8 cellular contexts compared by ENCODE assay signal in the genomic region with DNA sequence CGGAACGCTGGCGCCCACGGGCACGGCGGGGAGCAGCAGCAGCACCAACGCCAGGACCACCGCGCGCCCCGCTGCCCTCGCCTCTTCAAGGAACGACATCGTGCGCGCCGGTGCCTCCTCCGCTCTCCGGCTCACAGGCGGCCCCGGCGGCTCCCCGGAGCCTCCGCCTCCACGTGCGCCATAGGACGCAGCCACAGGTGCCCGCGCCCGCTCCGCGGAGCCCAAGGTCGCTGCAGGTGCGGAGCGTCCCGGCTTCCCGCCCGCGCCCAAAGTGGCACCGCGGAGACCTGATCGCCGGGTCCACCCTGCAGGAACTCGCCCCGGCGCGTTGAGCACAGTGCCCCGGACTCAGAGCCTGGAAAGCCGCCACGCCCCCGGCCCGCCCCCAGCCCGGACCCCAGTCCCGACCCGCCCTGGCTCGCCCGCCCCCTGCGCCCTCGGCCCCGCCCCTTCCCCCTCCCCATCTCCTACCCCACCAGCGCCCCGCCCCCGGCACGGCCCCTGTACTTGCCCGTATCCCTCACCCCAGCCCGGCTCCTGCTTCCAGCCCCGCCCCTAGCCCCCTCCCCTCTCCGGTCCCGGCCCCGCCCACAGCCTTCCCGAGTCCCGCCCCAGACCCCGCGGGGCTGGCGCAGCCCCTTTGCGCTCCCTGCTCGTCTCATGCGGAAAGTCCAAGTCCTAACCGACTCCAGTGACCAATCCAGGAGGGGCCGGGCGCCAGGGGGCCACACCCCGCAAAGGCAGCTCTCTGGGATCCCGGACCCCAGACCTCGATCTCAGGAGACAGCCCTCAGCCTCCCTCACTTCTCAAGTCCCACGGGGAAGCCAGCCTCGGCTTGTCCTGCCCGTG. TPM values are rescaled to one million over a fixed set of nuclear protein-coding genes. Genes with fewer than 3 reads are reported as not detected.
A peak's percentile ranks its signal among the peaks of the same experiment; 100 is the strongest.
DNase-seq lines count a peak whose midpoint lies in the region; ATAC-seq and TF ChIP-seq lines count a peak whose summit lies in the region.

A gene with protein sequence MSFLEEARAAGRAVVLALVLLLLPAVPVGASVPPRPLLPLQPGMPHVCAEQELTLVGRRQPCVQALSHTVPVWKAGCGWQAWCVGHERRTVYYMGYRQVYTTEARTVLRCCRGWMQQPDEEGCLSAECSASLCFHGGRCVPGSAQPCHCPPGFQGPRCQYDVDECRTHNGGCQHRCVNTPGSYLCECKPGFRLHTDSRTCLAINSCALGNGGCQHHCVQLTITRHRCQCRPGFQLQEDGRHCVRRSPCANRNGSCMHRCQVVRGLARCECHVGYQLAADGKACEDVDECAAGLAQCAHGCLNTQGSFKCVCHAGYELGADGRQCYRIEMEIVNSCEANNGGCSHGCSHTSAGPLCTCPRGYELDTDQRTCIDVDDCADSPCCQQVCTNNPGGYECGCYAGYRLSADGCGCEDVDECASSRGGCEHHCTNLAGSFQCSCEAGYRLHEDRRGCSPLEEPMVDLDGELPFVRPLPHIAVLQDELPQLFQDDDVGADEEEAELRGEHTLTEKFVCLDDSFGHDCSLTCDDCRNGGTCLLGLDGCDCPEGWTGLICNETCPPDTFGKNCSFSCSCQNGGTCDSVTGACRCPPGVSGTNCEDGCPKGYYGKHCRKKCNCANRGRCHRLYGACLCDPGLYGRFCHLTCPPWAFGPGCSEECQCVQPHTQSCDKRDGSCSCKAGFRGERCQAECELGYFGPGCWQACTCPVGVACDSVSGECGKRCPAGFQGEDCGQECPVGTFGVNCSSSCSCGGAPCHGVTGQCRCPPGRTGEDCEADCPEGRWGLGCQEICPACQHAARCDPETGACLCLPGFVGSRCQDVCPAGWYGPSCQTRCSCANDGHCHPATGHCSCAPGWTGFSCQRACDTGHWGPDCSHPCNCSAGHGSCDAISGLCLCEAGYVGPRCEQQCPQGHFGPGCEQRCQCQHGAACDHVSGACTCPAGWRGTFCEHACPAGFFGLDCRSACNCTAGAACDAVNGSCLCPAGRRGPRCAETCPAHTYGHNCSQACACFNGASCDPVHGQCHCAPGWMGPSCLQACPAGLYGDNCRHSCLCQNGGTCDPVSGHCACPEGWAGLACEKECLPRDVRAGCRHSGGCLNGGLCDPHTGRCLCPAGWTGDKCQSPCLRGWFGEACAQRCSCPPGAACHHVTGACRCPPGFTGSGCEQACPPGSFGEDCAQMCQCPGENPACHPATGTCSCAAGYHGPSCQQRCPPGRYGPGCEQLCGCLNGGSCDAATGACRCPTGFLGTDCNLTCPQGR (N-terminal part only) (minus strand): TSS at position 339 of the 850 bp plus-strand sequence. CDS start 240 bp downstream, at position 99.

- H3K36me3 ChIP-seq in H7 (replicated peaks; ENCODE audit: control insufficient read depth, insufficient read depth, low read length) (no peaks in the 10 kb centered on the region; the same call in 1 of the 2 replicates), PC-9 (ENCODE audit: low read depth) (no peaks in the 10 kb centered on the region), skeletal muscle tissue (ENCODE audit: control insufficient read depth in 3 of 3, insufficient read depth in 3 of 3, low read length in 3 of 3) (no peaks in the 10 kb centered on the region)

- intact Hi-C loops in PC-9 (cut with micrococcal nuclease; ENCODE audit: unreplicated experiment) (no loop called here), right cardiac atrium (cut with DNase I) (no loop called here)

- ATAC-seq in right cardiac atrium: peak; percentile 72 to 90
- no peak for ATAC-seq in GM18867 (IDR thresholded peaks at IDR 0.05; ENCODE audit: unreplicated experiment)

- H3K4me2 ChIP-seq in PC-9: peak within 1 kb of the TSS; percentile 100

- POLR2A ChIA-PET in PC-9 (lab: Charles Lee; ENCODE audit: unreplicated experiment): no interaction called here

- H3K9me3 ChIP-seq in PC-9 (ENCODE audit: insufficient read depth, low read depth) (no peaks in the 10 kb centered on the region), right cardiac atrium (ENCODE audit: control insufficient read depth, low read length) (no peaks in the 10 kb centered on the region), skeletal muscle tissue (ENCODE audit: control insufficient read depth in 3 of 3, low read length in 3 of 3) (no peaks in the 10 kb centered on the region)

- H3K4me1 ChIP-seq in PC-9 (replicated peaks; ENCODE audit: insufficient read depth) (peaks cover 56% of the 10 kb centered on the region), right cardiac atrium (ENCODE audit: control insufficient read depth, insufficient read depth, low read length) (no peaks in the 10 kb centered on the region), skeletal muscle tissue (ENCODE audit: control insufficient read depth in 3 of 3, insufficient read depth in 3 of 3, low read length in 3 of 3) (peaks cover 6 to 14% (median 8%) of the 10 kb centered on the region in 3 donors)

- DNase-seq in H7: peak; percentile 100
- DNase-seq in PC-9: peak; percentile 53 to 71
- DNase-seq in activated naive CD4-positive, alpha-beta T cell treated with anti-CD3 and anti-CD28 coated beads, Interleukin-2, amount 50 U/mL, for 16 hours: peak; percentile 69
- DNase-seq in right cardiac atrium: peak; percentile 81 to 92 (median 87)
- DNase-seq in hippocampal formation (lab: John Stamatoyannopoulos, UW): no peak
- DNase-seq in HCEC 1CT: no peak

- no peaks in the 10 kb centered on the region for H3K9me2 ChIP-seq in PC-9 (ENCODE audit: insufficient read depth)

- H3K4me3 ChIP-seq in H7 (ENCODE audit: insufficient read depth, low read depth, low read length) (peak within 1 kb of the TSS; percentile 77), PC-9 (peak within 1 kb of the TSS; percentile 88), right cardiac atrium (ENCODE audit: low read length) (peak within 1 kb of the TSS; percentile 43), skeletal muscle tissue (ENCODE audit: low read length in 3 of 3) (peak within 1 kb of the TSS in 2 of 3 donors; percentile 29 to 36)

- WGBS in right cardiac atrium: 1% methylated on average over 87 of the region's 87 CpGs

- peaks cover 19% of the 10 kb centered on the region for H3K27me3 ChIP-seq in H7 (ENCODE audit: control insufficient read depth, insufficient read depth, low read length)
- no peaks in the 10 kb centered on the region for H3K27me3 ChIP-seq in PC-9 (ENCODE audit: insufficient read depth, low read depth)
- no peaks in the 10 kb centered on the region for H3K27me3 ChIP-seq in right cardiac atrium (ENCODE audit: control insufficient read depth, insufficient read depth)
- peaks cover 26 to 49% (median 46%) of the 10 kb centered on the region in 3 donors for H3K27me3 ChIP-seq in skeletal muscle tissue (ENCODE audit: control insufficient read depth in 3 of 3, insufficient read depth in 3 of 3, low read length in 3 of 3)

- peak within 1 kb of the TSS; percentile 81 for H2AFZ ChIP-seq in PC-9

- no peaks in the 10 kb centered on the region for H4K20me1 ChIP-seq in PC-9 (ENCODE audit: insufficient read depth)

- peaks cover 24% of the 10 kb centered on the region; the same call in 1 of the 2 replicates for H3F3A ChIP-seq in PC-9 (ENCODE audit: insufficient read depth, low read depth)

- H3K27ac ChIP-seq in PC-9: no peak within 1 kb of the TSS
- H3K27ac ChIP-seq in right cardiac atrium (ENCODE audit: low read length): no peak within 1 kb of the TSS
- H3K27ac ChIP-seq in skeletal muscle tissue (ENCODE audit: low read depth, low read length): no peak within 1 kb of the TSS

- no peak within 1 kb of the TSS for H3K9ac ChIP-seq in skeletal muscle tissue (ENCODE audit: low read depth in 1 of 3, low read length in 3 of 3)

- BruUV-seq in PC-9 (replicated peaks; lab: Mats Ljungman, UMichigan): no TSS peak

- TF ChIP-seq CTCF in PC-9 (conservative IDR thresholded peaks at IDR 0.05): no peak

- peaks cover 18% of the 10 kb centered on the region for H3K79me2 ChIP-seq in PC-9 (ENCODE audit: low read depth)

- CTCF ChIA-PET in PC-9 (lab: Charles Lee): no interaction called here

RNA-seq across cellular contexts. Expression of the gene that starts here (rescaled TPM):
- 22.8 and 27.1 TPM in 2 replicates for total RNA-seq in H7 (2014; rRNA removed; shearing (Covaris generic))
- total RNA-seq in PC-9 (2021) (65.3 and 77.6 TPM in 2 replicates), right cardiac atrium (10 to 100 TPM in 3 of 4 donors, 1 to 10 TPM in 1; 7.0 to 18.7 (median 13.9) TPM), skeletal muscle tissue (10.4 TPM)
- polyA plus RNA-seq in right cardiac atrium: 7.2 TPM

Comparison
In these comparisons a context has a peak if more than half of its experiments do, and no peak if none do; other contexts are left out.
1. DNase-seq: peak in H7 (single experiment), PC-9 (2 of 2), activated naive CD4-positive, alpha-beta T cell treated with anti-CD3 and anti-CD28 coated beads, Interleukin-2, amount 50 U/mL, for 16 hours (single experiment) and right cardiac atrium (3 of 3); none in hippocampal formation (0 of 2) and HCEC 1CT (single experiment).
2. H3K4me3 ChIP-seq: peak in every context shown above with its lines; median percentile 88 in PC-9; 77 in H7; 43 in right cardiac atrium; 32 in skeletal muscle tissue.